In the genomic region with DNA sequence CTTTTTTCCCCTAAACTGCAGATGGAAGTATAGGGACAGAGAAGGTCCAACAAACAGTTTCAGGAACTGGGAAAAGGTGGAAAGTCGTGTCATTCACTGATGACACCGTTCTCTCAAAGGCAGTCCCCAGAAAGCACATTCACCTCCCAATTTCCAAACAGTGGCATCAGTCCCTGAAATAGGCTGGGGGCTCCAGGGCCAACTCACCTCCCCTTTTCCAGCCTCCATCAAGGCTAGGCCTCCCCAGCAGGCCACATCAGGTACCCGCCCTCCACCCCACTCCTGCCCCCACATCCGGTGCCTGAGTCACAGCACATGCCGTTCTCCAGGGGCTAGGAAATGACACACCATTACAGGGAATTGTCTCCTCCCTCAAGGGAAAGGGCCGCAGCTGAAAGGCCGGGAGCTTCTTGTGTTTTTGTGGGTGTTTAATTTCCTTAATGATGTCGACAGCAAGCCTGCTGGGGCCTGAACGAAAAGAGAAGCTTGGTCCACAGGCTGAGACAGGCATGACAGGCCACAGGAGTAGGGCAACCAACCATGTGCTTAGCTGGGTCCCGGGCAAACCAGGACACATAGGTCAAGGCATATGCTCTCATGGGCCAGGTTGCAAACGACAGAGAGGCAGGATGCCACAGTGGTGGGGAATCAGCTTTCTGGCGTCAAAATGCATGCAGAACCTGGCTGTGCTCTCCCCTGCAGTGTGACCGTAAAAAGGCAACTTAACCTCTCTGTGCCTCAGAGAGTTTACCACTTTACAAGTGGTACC, we compare ENCODE assay signal across 8 cellular contexts. TPM values are rescaled to one million over a fixed set of nuclear protein-coding genes. Genes with fewer than 3 reads are reported as not detected.
DNase-seq lines count a peak whose midpoint lies in the region; ATAC-seq and TF ChIP-seq lines count a peak whose summit lies in the region.

No MANE protein-coding gene starts in this region.

- H3K9me3 ChIP-seq in GM23248 (ENCODE audit: low read depth) (no peaks in the 10 kb centered on the region), gastroesophageal sphincter (no peaks in the 10 kb centered on the region), ovary (no peaks in the 10 kb centered on the region), thymus (ENCODE audit: control insufficient read depth) (no peaks in the 10 kb centered on the region)

- peak overlapping the region; percentile 58 for H3K4me3 ChIP-seq in GM23248
- H3K4me3 ChIP-seq in gastroesophageal sphincter: peak overlapping the region in 1 of 2 donors; percentile 46
- H3K4me3 ChIP-seq in ovary: no peak overlapping the region
- no peak overlapping the region for H3K4me3 ChIP-seq in thymus (ENCODE audit: low read length)

- H2AFZ ChIP-seq in GM23248: no peak overlapping the region

- peak overlapping the region; percentile 90 for H3K9ac ChIP-seq in GM23248

- CTCF ChIA-PET in RWPE1 (lab: Yijun Ruan, JAX): interaction anchor here (0.5 to 3.2 kb wide), 9 partner anchors 29 to 346 kb away, joined by 3 to 25 read pairs (median 4); no protein-coding TSS in a partner anchor

- H4K20me1 ChIP-seq in GM23248 (ENCODE audit: insufficient read depth): no peaks in the 10 kb centered on the region

- H3K36me3 ChIP-seq in GM23248 (ENCODE audit: low read depth) (no peaks in the 10 kb centered on the region), gastroesophageal sphincter (no peaks in the 10 kb centered on the region), ovary (no peaks in the 10 kb centered on the region), thymus (ENCODE audit: control insufficient read depth, insufficient read depth) (no peaks in the 10 kb centered on the region)

- no peaks in the 10 kb centered on the region for H3K9me2 ChIP-seq in GM23248 (ENCODE audit: insufficient read depth)

- H3K27me3 ChIP-seq in GM23248 (replicated peaks; ENCODE audit: insufficient read depth) (no peaks in the 10 kb centered on the region), gastroesophageal sphincter (no peaks in the 10 kb centered on the region), ovary (no peaks in the 10 kb centered on the region), thymus (ENCODE audit: control insufficient read depth, insufficient read depth) (no peaks in the 10 kb centered on the region)

- TF ChIP-seq EP300 in gastroesophageal sphincter (IDR thresholded peaks at IDR 0.05) (peak; percentile 96), ovary (IDR thresholded peaks at IDR 0.05) (peak; percentile 98)

- TF ChIP-seq POLR2A in gastroesophageal sphincter (IDR thresholded peaks at IDR 0.05): peak; percentile 64 to 69
- peak; percentile 57 for TF ChIP-seq POLR2A in ovary (IDR thresholded peaks at IDR 0.05)

- intact Hi-C loops in ovary (cut with DNase I): loop anchor here in 1 of 4 donors (5.0 kb wide), 1 partner anchor 40 kb away; a partner anchor contains a TSS

- 2% methylated on average over 13 of the region's 13 CpGs for WGBS in GM23248 (ENCODE audit: low coverage in 1 of 2, low lambda C conversion rate in 2 of 2, missing lambda C conversion rate in 2 of 2), 2 experiments
- WGBS in gastroesophageal sphincter (ENCODE audit: low coverage in 1 of 2), 2 donors: 23% methylated on average over 8 of the region's 13 CpGs; no CpG with 5 or more reads in 1 of the 2 donors
- 27 to 35% (median 32%) methylated on average over 13 of the region's 13 CpGs for WGBS in ovary, 3 donors
- WGBS in thymus: 49% methylated on average over 13 of the region's 13 CpGs

- H3K4me1 ChIP-seq in GM23248 (ENCODE audit: insufficient read depth): peaks cover 63% of the 10 kb centered on the region
- peaks cover 30 to 98% (median 61%) of the 10 kb centered on the region in 3 donors for H3K4me1 ChIP-seq in gastroesophageal sphincter
- peaks cover 40% of the 10 kb centered on the region for H3K4me1 ChIP-seq in ovary (ENCODE audit: insufficient read depth)
- H3K4me1 ChIP-seq in thymus (ENCODE audit: control insufficient read depth, insufficient read depth, low read length): peaks cover 8% of the 10 kb centered on the region

- H3K27ac ChIP-seq in GM23248: peak overlapping the region; percentile 98
- peak overlapping the region; percentile 100 for H3K27ac ChIP-seq in RWPE1
- H3K27ac ChIP-seq in gastroesophageal sphincter: peak overlapping the region; percentile 98 to 100 (median 100)
- H3K27ac ChIP-seq in ovary: peak overlapping the region; percentile 94 to 95
- H3K27ac ChIP-seq in thymus (ENCODE audit: low read depth): peak overlapping the region; percentile 86

- DNase-seq in GM23248 (peak; percentile 98), RWPE1 (ENCODE audit: low spot score) (peak; percentile 100), ovary (peak; percentile 63 to 85 (median 73)), SHP77 treated with DMSO at 0.1 percent for 48 hours (lab: John Stamatoyannopoulos, UW) (no peak)
- DNase-seq in activated gamma-delta T cell treated with anti-CD3 and anti-CD28 coated beads, Interleukin-2, amount 50 U/mL, for 16 hours (ENCODE audit: low read depth): peak; percentile 42

- peak overlapping the region; percentile 80 for H3K4me2 ChIP-seq in GM23248 (ENCODE audit: unreplicated experiment)

- TF ChIP-seq CTCF in RWPE1 (conservative IDR thresholded peaks at IDR 0.05; ENCODE audit: low read depth) (no peak), gastroesophageal sphincter (IDR thresholded peaks at IDR 0.05) (peak in 2 of 4 experiments; percentile 31 to 47), ovary (IDR thresholded peaks at IDR 0.05) (no peak)

- in situ Hi-C loops in GM23248 (cut with MboI): no loop called here

- peak; percentile 69 for ATAC-seq in gastroesophageal sphincter
- no peak for ATAC-seq in GM21367 (IDR thresholded peaks at IDR 0.05; ENCODE audit: unreplicated experiment)

- peaks cover 60% of the 10 kb centered on the region for H3F3A ChIP-seq in GM23248 (ENCODE audit: insufficient read depth)

- POLR2A ChIA-PET in RWPE1 (lab: Yijun Ruan, JAX; ENCODE audit: low non-redundant PET): interaction anchor here (0.6 to 5.2 kb wide), 5 partner anchors 14 to 192 kb away, joined by 3 to 54 read pairs (median 4); a partner anchor contains a TSS

- peaks cover 63% of the 10 kb centered on the region for H3K79me2 ChIP-seq in GM23248 (ENCODE audit: insufficient read depth)

RNA-seq across cellular contexts. Expression of a gene that starts 39.2 kb away (rescaled TPM):
- total RNA-seq in GM23248 (2014; rRNA removed; shearing (Covaris generic)): 10.2 and 14.3 TPM in 2 replicates
- polyA plus RNA-seq in GM23248 (2016; fragmentation: Nextera tagmentation; extraction: Ambion mirVana) (12.1 and 12.4 TPM in 2 replicates), ovary (10 to 100 TPM in 1 of 2 donors, 1 to 10 TPM in 1; 8.3 to 23.5 TPM), thymus (28.5 TPM)
- total RNA-seq in gastroesophageal sphincter (10 to 100 TPM; 32.2 to 78.9 (median 54.4) TPM), ovary (10 to 100 TPM; 20.3 to 40.7 (median 31.2) TPM)
